Comparison of ENCODE assay signal across 17 cellular contexts in the genomic region with DNA sequence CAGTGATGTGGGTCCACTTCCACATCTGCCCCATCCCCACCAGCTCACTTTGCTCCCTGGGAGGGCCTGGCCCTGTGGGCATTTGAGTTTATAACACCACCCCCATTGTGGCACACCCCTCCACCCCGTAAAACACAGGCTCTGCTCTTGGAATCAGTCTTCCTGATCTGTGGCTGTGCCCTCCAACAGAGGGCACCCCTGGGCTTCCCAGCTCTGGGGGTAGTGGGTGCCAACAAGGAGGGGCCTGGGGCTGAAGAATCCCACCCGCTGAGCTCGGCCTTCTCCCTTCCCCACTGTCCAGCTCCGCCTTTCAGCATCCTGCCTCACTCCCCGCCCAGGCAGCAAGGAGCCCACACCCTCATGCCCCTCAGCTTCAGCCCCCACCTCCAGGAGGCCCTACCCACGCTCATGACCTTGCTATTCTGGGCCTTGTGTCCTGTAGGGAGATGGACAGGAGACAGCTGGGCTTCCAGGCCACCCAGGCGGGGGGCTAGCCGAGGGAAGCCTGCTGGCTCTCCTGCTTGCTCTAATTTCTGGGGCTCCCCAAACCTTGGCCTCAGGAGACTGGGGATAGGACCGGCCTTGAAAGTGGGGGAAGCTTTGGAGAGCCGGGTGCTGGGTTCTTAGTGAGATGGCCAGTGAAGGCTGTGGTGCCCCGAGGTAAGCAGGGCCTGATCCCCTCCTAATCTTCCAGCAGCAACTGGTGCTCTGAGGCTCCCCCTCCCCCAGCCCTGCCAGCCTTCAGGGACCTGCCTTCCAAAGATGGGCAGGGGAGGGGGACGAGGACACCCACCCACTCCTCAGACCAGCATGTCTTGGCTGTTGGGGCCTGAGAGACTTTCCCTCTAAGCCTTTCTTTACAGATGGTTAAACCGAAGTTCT. TPM values are rescaled to one million over a fixed set of nuclear protein-coding genes. Genes with fewer than 3 reads are reported as not detected.
A peak's percentile ranks its signal among the peaks of the same experiment; 100 is the strongest.
DNase-seq lines count a peak whose midpoint lies in the region; ATAC-seq and TF ChIP-seq lines count a peak whose summit lies in the region.
"Had no signal": no experiment of that assay in that cellular context is flagged by ENCODE, and none has a peak within 500 bp of the region (broad histone marks: within the 10 kb centered on the region; RNA-seq: fewer than 3 reads in every experiment).

No MANE protein-coding gene starts in this region.

- TF ChIP-seq CTCF in A673 (conservative IDR thresholded peaks at IDR 0.05; ENCODE audit: low read depth, low read length): no peak
- peak; percentile 6 for TF ChIP-seq CTCF in epithelial cell of esophagus (IDR thresholded peaks at IDR 0.05; ENCODE audit: insufficient read depth, low read depth, low read length, missing control alignments)
- no peak for TF ChIP-seq CTCF in sigmoid colon (IDR thresholded peaks at IDR 0.05)

- TF ChIP-seq EP300 in sigmoid colon (IDR thresholded peaks at IDR 0.05): no peak

- 0 out of 2 replicates have a peak overlapping the region, but pooled peaks have one; percentile 9 for H3K9ac ChIP-seq in HUES64 (ENCODE audit: low read depth, low read length)

- H3K27me3 ChIP-seq in A673 (replicated peaks; ENCODE audit: insufficient read depth, low read depth, low read length, poor library complexity) (no peaks in the 10 kb centered on the region), HUES64 (ENCODE audit: insufficient read depth, low read length) (peaks cover 1% of the 10 kb centered on the region; the same call in 1 of the 2 replicates), sigmoid colon (peaks cover 0 to 2% (median 0%) of the 10 kb centered on the region in 3 donors)
- H3K27me3 ChIP-seq: colonic mucosa had no signal

- peak overlapping the region; percentile 16 for H3K27ac ChIP-seq in A673 (ENCODE audit: low read depth, low read length, poor library complexity, severe bottlenecking)
- H3K27ac ChIP-seq in HUES64 (ENCODE audit: low read depth, low read length): no peak overlapping the region; the same call in 1 of the 2 replicates
- no peak overlapping the region for H3K27ac ChIP-seq in sigmoid colon
- H3K27ac ChIP-seq: colonic mucosa, HL-60, prostate gland had no signal

- H3K4me3 ChIP-seq in A673 (ENCODE audit: low read depth, low read length, poor library complexity, severe bottlenecking): no peak overlapping the region
- no peak overlapping the region for H3K4me3 ChIP-seq in HUES64 (ENCODE audit: low read length)
- no peak overlapping the region for H3K4me3 ChIP-seq in epithelial cell of esophagus (ENCODE audit: low read length)
- no peak overlapping the region for H3K4me3 ChIP-seq in sigmoid colon
- H3K4me3 ChIP-seq: colonic mucosa, prostate gland had no signal

- H3K4me1 Mint-ChIP-seq in activated CD8-positive, alpha-beta memory T cell treated with anti-CD3 and anti-CD28 coated beads, Interleukin-2, amount 10 ng/mL, durations not matched to agents 7 days and 5 days: peaks cover 38% of the 10 kb centered on the region

- intact Hi-C loops in A673 (cut with micrococcal nuclease; ENCODE audit: unreplicated experiment) (loop anchor here (10.0 kb wide), 1 partner anchor 49 kb away; a partner anchor contains a TSS), sigmoid colon (cut with DNase I) (no loop called here)

- WGBS in HUES64: 82% methylated on average over 13 of the region's 13 CpGs
- 69 to 70% methylated on average over 13 of the region's 13 CpGs for WGBS in sigmoid colon, 2 donors

- CTCF ChIA-PET in A673 (lab: Charles Lee): interaction anchor here (1.5 kb wide), 1 partner anchor 53 kb away, joined by 6 read pairs; no protein-coding TSS in a partner anchor
- CTCF ChIA-PET in activated CD8-positive, alpha-beta memory T cell treated with anti-CD3 and anti-CD28 coated beads, Interleukin-2, amount 10 ng/mL, durations not matched to agents 7 days and 5 days (lab: Charles Lee): interaction anchor here (1.2 to 3.7 kb wide), 5 partner anchors 10 to 75 kb away, joined by 3 to 43 read pairs (median 5); a partner anchor contains a TSS

- no peaks in the 10 kb centered on the region for H3K4me1 ChIP-seq in A673 (ENCODE audit: insufficient read depth, low read length, poor library complexity, severe bottlenecking)
- peaks cover 9% of the 10 kb centered on the region; the same call in 1 of the 2 replicates for H3K4me1 ChIP-seq in HUES64 (ENCODE audit: insufficient read depth, low read length)
- peaks cover 0 to 14% (median 12%) of the 10 kb centered on the region in 4 donors for H3K4me1 ChIP-seq in sigmoid colon

- H3K27ac Mint-ChIP-seq in activated CD8-positive, alpha-beta memory T cell treated with anti-CD3 and anti-CD28 coated beads, Interleukin-2, amount 10 ng/mL, durations not matched to agents 7 days and 5 days: no peak overlapping the region
- H3K27ac Mint-ChIP-seq: type B pancreatic cell had no signal

- POLR2A ChIA-PET in A673 (lab: Charles Lee; ENCODE audit: low non-redundant PET): no interaction called here

- H3K9me3 ChIP-seq in A673 (ENCODE audit: low read depth, low read length, poor library complexity, severe bottlenecking): no peaks in the 10 kb centered on the region
- H3K9me3 ChIP-seq in HUES64 (ENCODE audit: insufficient read depth, low read depth, low read length): no peaks in the 10 kb centered on the region
- no peaks in the 10 kb centered on the region for H3K9me3 ChIP-seq in sigmoid colon
- H3K9me3 ChIP-seq: colonic mucosa, prostate gland had no signal

- H3K4me3 Mint-ChIP-seq in activated CD8-positive, alpha-beta memory T cell treated with anti-CD3 and anti-CD28 coated beads, Interleukin-2, amount 10 ng/mL, durations not matched to agents 7 days and 5 days: no peak overlapping the region
- H3K4me3 Mint-ChIP-seq: type B pancreatic cell had no signal

- DNase-seq in A673 (ENCODE audit: low spot score) (no peak), epithelial cell of esophagus (ENCODE audit: low read depth) (no peak), sigmoid colon (no peak), NCI-H1417 treated with DMSO at 0.1 percent for 48 hours (lab: John Stamatoyannopoulos, UW) (no peak)
- DNase-seq in activated CD8-positive, alpha-beta memory T cell treated with anti-CD3 and anti-CD28 coated beads, Interleukin-2, amount 10 ng/mL, durations not matched to agents 7 days and 5 days: no peak
- DNase-seq: activated CD4-positive, alpha-beta T cell treated with anti-CD3 and anti-CD28 coated beads, Interleukin-2, amount 50 U/mL, for 1 hour; AML-193; amniotic stem cell; colonic mucosa; NCI-H187 treated with DMSO at 0.1 percent for 48 hours; NCI-H526 treated with DMSO at 0.1 percent for 48 hours; T-helper 9 cell had no signal

- no peaks in the 10 kb centered on the region for H3K27me3 Mint-ChIP-seq in activated CD8-positive, alpha-beta memory T cell treated with anti-CD3 and anti-CD28 coated beads, Interleukin-2, amount 10 ng/mL, durations not matched to agents 7 days and 5 days
- H3K27me3 Mint-ChIP-seq: type B pancreatic cell had no signal

- peaks cover 11% of the 10 kb centered on the region for H3K36me3 ChIP-seq in A673 (ENCODE audit: insufficient read depth, low read length, poor library complexity, severe bottlenecking)
- peaks cover 26% of the 10 kb centered on the region for H3K36me3 ChIP-seq in HUES64 (ENCODE audit: insufficient read depth, low read length)
- peaks cover 16 to 43% (median 26%) of the 10 kb centered on the region in 4 donors for H3K36me3 ChIP-seq in sigmoid colon
- H3K36me3 ChIP-seq: colonic mucosa had no signal

- H3K36me3 Mint-ChIP-seq in activated CD8-positive, alpha-beta memory T cell treated with anti-CD3 and anti-CD28 coated beads, Interleukin-2, amount 10 ng/mL, durations not matched to agents 7 days and 5 days: peaks cover 1% of the 10 kb centered on the region

- no peaks in the 10 kb centered on the region for H3K9me3 Mint-ChIP-seq in activated CD8-positive, alpha-beta memory T cell treated with anti-CD3 and anti-CD28 coated beads, Interleukin-2, amount 10 ng/mL, durations not matched to agents 7 days and 5 days (ENCODE audit: low read depth)
- H3K9me3 Mint-ChIP-seq: type B pancreatic cell had no signal

- no peak for ATAC-seq in activated CD8-positive, alpha-beta memory T cell treated with anti-CD3 and anti-CD28 coated beads, Interleukin-2, amount 10 ng/mL, durations not matched to agents 7 days and 5 days
- ATAC-seq: esophagus mucosa had no signal

- no peak for TF ChIP-seq POLR2A in sigmoid colon (IDR thresholded peaks at IDR 0.05)

- no TSS peak for BruUV-seq in A673 (replicated peaks; lab: Mats Ljungman, UMichigan)

RNA-seq across cellular contexts. Expression of a gene that starts 2.9 kb away (rescaled TPM):
- total RNA-seq in A673 (2021) (3.0 and 3.5 TPM in 2 replicates), sigmoid colon (under 1 TPM in 2 of 4 donors, not detected in 2; 0.36 to 0.49 TPM)
- polyA plus RNA-seq in HUES64 (2013, experiment 1 of 2): 1.2 TPM
- polyA plus RNA-seq in HUES64 (2013, experiment 2 of 2): 1.1 TPM
- 1 to 10 TPM in 2 of 3 donors, not detected in 1; 1.2 to 1.6 TPM for polyA plus RNA-seq in sigmoid colon
- total RNA-seq in activated CD8-positive, alpha-beta memory T cell treated with anti-CD3 and anti-CD28 coated beads, Interleukin-2, amount 10 ng/mL, durations not matched to agents 7 days and 5 days: 1 to 10 TPM; 1.5 to 3.4 TPM

RNA-seq across cellular contexts. Expression of a gene that starts 11.7 kb away (rescaled TPM):
- total RNA-seq in A673 (2021) (55.9 and 57.8 TPM in 2 replicates), sigmoid colon (10 to 100 TPM; 23.5 to 50.4 (median 24.7) TPM)
- polyA plus RNA-seq in HUES64 (2013, experiment 1 of 2): 21.0 TPM
- polyA plus RNA-seq in HUES64 (2013, experiment 2 of 2): 24.9 TPM
- 10 to 100 TPM; 29.1 to 51.4 (median 36.0) TPM for polyA plus RNA-seq in sigmoid colon
- 10 to 100 TPM; 57.3 to 70.9 TPM for total RNA-seq in activated CD8-positive, alpha-beta memory T cell treated with anti-CD3 and anti-CD28 coated beads, Interleukin-2, amount 10 ng/mL, durations not matched to agents 7 days and 5 days

RNA-seq across cellular contexts. Expression of a gene that starts 29.2 kb away (rescaled TPM):
- 228 and 244 TPM in 2 replicates for total RNA-seq in A673 (2021)
- polyA plus RNA-seq in HUES64 (2013, experiment 1 of 2): 124 TPM
- polyA plus RNA-seq in HUES64 (2013, experiment 2 of 2): 120 TPM
- 100 to 1,000 TPM in 1 of 4 donors, 10 to 100 TPM in 3; 75.3 to 115 (median 89.8) TPM for total RNA-seq in sigmoid colon
- polyA plus RNA-seq in sigmoid colon: 100 to 1,000 TPM; 102 to 289 (median 151) TPM
- 100 to 1,000 TPM; 156 to 199 TPM for total RNA-seq in activated CD8-positive, alpha-beta memory T cell treated with anti-CD3 and anti-CD28 coated beads, Interleukin-2, amount 10 ng/mL, durations not matched to agents 7 days and 5 days

RNA-seq across cellular contexts. Expression of a gene that starts 49.7 kb away (rescaled TPM):
- total RNA-seq in A673 (2021) (15.4 and 17.6 TPM in 2 replicates), sigmoid colon (10 to 100 TPM in 3 of 4 donors, 1 to 10 TPM in 1; 9.9 to 43.2 (median 15.0) TPM)
- polyA plus RNA-seq in HUES64 (2013, experiment 1 of 2): 7.6 TPM
- polyA plus RNA-seq in HUES64 (2013, experiment 2 of 2): 6.0 TPM
- 10 to 100 TPM; 30.0 to 48.7 (median 35.4) TPM for polyA plus RNA-seq in sigmoid colon
- total RNA-seq in activated CD8-positive, alpha-beta memory T cell treated with anti-CD3 and anti-CD28 coated beads, Interleukin-2, amount 10 ng/mL, durations not matched to agents 7 days and 5 days: 10 to 100 TPM; 18.0 to 19.1 TPM

RNA-seq across cellular contexts. Expression of a gene that starts 52.6 kb away (rescaled TPM):
- total RNA-seq in A673 (2021): 330 and 335 TPM in 2 replicates
- 149 TPM for polyA plus RNA-seq in HUES64 (2013, experiment 1 of 2)
- 160 TPM for polyA plus RNA-seq in HUES64 (2013, experiment 2 of 2)
- total RNA-seq in sigmoid colon: 10 to 100 TPM; 40.2 to 75.1 (median 52.2) TPM
- polyA plus RNA-seq in sigmoid colon: 10 to 100 TPM; 25.9 to 89.9 (median 30.0) TPM
- 100 to 1,000 TPM; 295 to 301 TPM for total RNA-seq in activated CD8-positive, alpha-beta memory T cell treated with anti-CD3 and anti-CD28 coated beads, Interleukin-2, amount 10 ng/mL, durations not matched to agents 7 days and 5 days
